ENCODE assay signal across 7 cellular contexts in genomic region chr1:43936470-43937151, GRCh38. TPM values are rescaled to one million over a fixed set of nuclear protein-coding genes. Genes with fewer than 3 reads are reported as not detected.
DNase-seq lines count a peak whose midpoint lies in the region; ATAC-seq, FAIRE-seq and TF ChIP-seq lines count a peak whose summit lies in the region.
"Had no signal": no experiment of that assay in that cellular context is flagged by ENCODE, and none has a peak within 500 bp of the region (broad histone marks: within the 10 kb centered on the region; RNA-seq: fewer than 3 reads in every experiment).

No MANE protein-coding gene starts in this region.

- CTCF ChIA-PET in activated CD4-positive, alpha-beta memory T cell treated with anti-CD3 and anti-CD28 coated beads for 36 hours (lab: Charles Lee) = interaction anchor here (0.9 to 8.4 kb wide), 5 partner anchors 9 to 247 kb away, joined by 3 to 312 read pairs (median 29); partner anchors contain the start of gene IPO13

- intact Hi-C loops in activated CD4-positive, alpha-beta memory T cell treated with anti-CD3 and anti-CD28 coated beads for 36 hours (cut with micrococcal nuclease) = no loop called here
- intact Hi-C loops in sciatic nerve (cut with DNase I) = loop anchor here (10.0 kb wide), 1 partner anchor 402 kb away; the partner anchor contains the start of gene PTPRF

- no peak overlapping the region for H3K27ac Mint-ChIP-seq in activated CD4-positive, alpha-beta memory T cell treated with anti-CD3 and anti-CD28 coated beads for 36 hours
- H3K27ac Mint-ChIP-seq: stimulated activated naive CD8-positive, alpha-beta T cell treated with anti-CD3 and anti-CD28 coated beads, Interleukin-15, Interleukin-2, amounts not matched to agents 100 ng/mL and 50 ng/mL, for 24 hours had no signal

- DNase-seq in GM12892 (ENCODE audit: insufficient read length) = no peak
- peak; percentile 25 for DNase-seq in activated CD4-positive, alpha-beta memory T cell treated with anti-CD3 and anti-CD28 coated beads for 36 hours
- DNase-seq in kidney tubule cell (ENCODE audit: low spot score) = peak; percentile 52
- no peak for DNase-seq in sciatic nerve (ENCODE audit: low spot score)
- DNase-seq in SIG-M5 treated with dmso at 0.1 percent for 504 hours (lab: John Stamatoyannopoulos, UW; ENCODE audit: unreplicated experiment) = no peak

- peak; percentile 81 for FAIRE-seq in GM12892 (lab: Jason Lieb, UNC)

- H3K4me3 Mint-ChIP-seq in activated CD4-positive, alpha-beta memory T cell treated with anti-CD3 and anti-CD28 coated beads for 36 hours = no peak overlapping the region
- H3K4me3 Mint-ChIP-seq: stimulated activated naive CD8-positive, alpha-beta T cell treated with anti-CD3 and anti-CD28 coated beads, Interleukin-15, Interleukin-2, amounts not matched to agents 100 ng/mL and 50 ng/mL, for 24 hours had no signal

- no peaks in the 10 kb centered on the region for H3K36me3 Mint-ChIP-seq in activated CD4-positive, alpha-beta memory T cell treated with anti-CD3 and anti-CD28 coated beads for 36 hours

- ATAC-seq in sciatic nerve (no peak), HG03520 (IDR thresholded peaks at IDR 0.05; ENCODE audit: unreplicated experiment) (no peak)

- POLR2A ChIA-PET in activated CD4-positive, alpha-beta memory T cell treated with anti-CD3 and anti-CD28 coated beads for 36 hours (lab: Charles Lee) = interaction anchor here (2.8 kb wide), 1 partner anchor 10 kb away, joined by 11 read pairs; the partner anchor contains the start of gene IPO13

- peaks cover 13% of the 10 kb centered on the region for H3K4me1 Mint-ChIP-seq in activated CD4-positive, alpha-beta memory T cell treated with anti-CD3 and anti-CD28 coated beads for 36 hours (ENCODE audit: low read depth)

- TF ChIP-seq POLR2A in GM12892 (IDR thresholded peaks at IDR 0.05; ENCODE audit: low read depth, low read length) = no peak

- no peaks in the 10 kb centered on the region for H3K9me3 Mint-ChIP-seq in activated CD4-positive, alpha-beta memory T cell treated with anti-CD3 and anti-CD28 coated beads for 36 hours
- H3K9me3 Mint-ChIP-seq: stimulated activated naive CD8-positive, alpha-beta T cell treated with anti-CD3 and anti-CD28 coated beads, Interleukin-15, Interleukin-2, amounts not matched to agents 100 ng/mL and 50 ng/mL, for 24 hours had no signal

- H3K27me3 Mint-ChIP-seq in activated CD4-positive, alpha-beta memory T cell treated with anti-CD3 and anti-CD28 coated beads for 36 hours = peaks cover 28% of the 10 kb centered on the region

RNA-seq across cellular contexts. Expression of gene ARTN, which starts 3.0 kb away (rescaled TPM):
- polyA plus RNA-seq in GM12892 (2012; ENCODE audit: missing spikeins) = 0.36 TPM
- total RNA-seq in activated CD4-positive, alpha-beta memory T cell treated with anti-CD3 and anti-CD28 coated beads for 36 hours = not detected
- 0.94 TPM for total RNA-seq in sciatic nerve

RNA-seq across cellular contexts. Expression of gene IPO13, which starts 10.1 kb away (rescaled TPM):
- polyA plus RNA-seq in GM12892 (2012; ENCODE audit: missing spikeins) = 8.2 TPM
- 10 to 100 TPM; 13.3 TPM for total RNA-seq in activated CD4-positive, alpha-beta memory T cell treated with anti-CD3 and anti-CD28 coated beads for 36 hours
- total RNA-seq in sciatic nerve = 29.0 TPM

RNA-seq across cellular contexts. Expression of gene DPH2, which starts 33.2 kb away (rescaled TPM):
- 23.4 TPM for polyA plus RNA-seq in GM12892 (2012; ENCODE audit: missing spikeins)
- total RNA-seq in activated CD4-positive, alpha-beta memory T cell treated with anti-CD3 and anti-CD28 coated beads for 36 hours = 10 to 100 TPM; 24.8 to 26.9 TPM
- total RNA-seq in sciatic nerve = 12.0 TPM

RNA-seq across cellular contexts. Expression of gene ATP6V0B, which starts 38.1 kb away (rescaled TPM):
- polyA plus RNA-seq in GM12892 (2012; ENCODE audit: missing spikeins) = 78.4 TPM
- 10 to 100 TPM; 84.8 to 85.1 TPM for total RNA-seq in activated CD4-positive, alpha-beta memory T cell treated with anti-CD3 and anti-CD28 coated beads for 36 hours
- total RNA-seq in sciatic nerve = 79.4 TPM

RNA-seq across cellular contexts. Expression of gene B4GALT2, which starts 42.4 kb away (rescaled TPM):
- polyA plus RNA-seq in GM12892 (2012; ENCODE audit: missing spikeins) = 19.9 TPM
- total RNA-seq in activated CD4-positive, alpha-beta memory T cell treated with anti-CD3 and anti-CD28 coated beads for 36 hours = 10 to 100 TPM; 26.1 TPM
- 26.5 TPM for total RNA-seq in sciatic nerve

Comparison
In these comparisons a context has a peak if more than half of its experiments do, and no peak if none do; other contexts are left out.
1. DNase-seq: peak in activated CD4-positive, alpha-beta memory T cell treated with anti-CD3 and anti-CD28 coated beads for 36 hours (single experiment) and kidney tubule cell (single experiment); none in GM12892 (single experiment), sciatic nerve (single experiment) and SIG-M5 treated with dmso at 0.1 percent for 504 hours (single experiment).